2 cellular contexts compared by ENCODE assay signal in genomic region chr3:58708116-58708791, GRCh38.
A peak's percentile ranks its signal among the peaks of the same experiment; 100 is the strongest.
TF ChIP-seq lines count a peak whose summit lies in the region.

No MANE protein-coding gene starts in this region.

TF ChIP-seq in liver, 16 proteins besides CTCF, POLR2A, EP300 and RAD21:
- TF ChIP-seq NR2F2 (IDR thresholded peaks at IDR 0.05) (peak; percentile 74), GABPA (IDR thresholded peaks at IDR 0.05 in 1 of 2, conservative IDR thresholded peaks at IDR 0.05 in 1 of 2) (no peak), JUND (IDR thresholded peaks at IDR 0.05) (peak; percentile 29 to 40), RXRA (IDR thresholded peaks at IDR 0.05) (peak; percentile 80 to 82), SP1 (IDR thresholded peaks at IDR 0.05) (peak; percentile 84), HNF4A (conservative IDR thresholded peaks at IDR 0.05) (peak; percentile 86 to 89), ATF3 (IDR thresholded peaks at IDR 0.05) (no peak), FOXA1 (IDR thresholded peaks at IDR 0.05) (peak; percentile 0), HNF4G (IDR thresholded peaks at IDR 0.05) (peak; percentile 53)

TF ChIP-seq in HepG2, 621 proteins besides CTCF, POLR2A, EP300 and RAD21:
- TF ChIP-seq ZNF687 (CRISPR knock-in tag; IDR thresholded peaks at IDR 0.05) (no peak), ZNF510 (CRISPR knock-in tag; IDR thresholded peaks at IDR 0.05; ENCODE audit: low read depth) (no peak), MTERF4 (CRISPR knock-in tag; IDR thresholded peaks at IDR 0.05) (no peak), ZNF350 (CRISPR knock-in tag; IDR thresholded peaks at IDR 0.05; ENCODE audit: borderline replicate concordance, low read depth) (no peak), BORCS8-MEF2B (CRISPR knock-in tag; IDR thresholded peaks at IDR 0.05) (no peak), THAP8 (CRISPR knock-in tag; IDR thresholded peaks at IDR 0.05; ENCODE audit: borderline replicate concordance) (no peak), ZNF282 (IDR thresholded peaks at IDR 0.05; ENCODE audit: partially characterized antibody) (no peak), HNF1A (IDR thresholded peaks at IDR 0.05; ENCODE audit: low read depth) (no peak), HNF1A (CRISPR knock-in tag; IDR thresholded peaks at IDR 0.05; ENCODE audit: borderline replicate concordance) (no peak), KAT2B (IDR thresholded peaks at IDR 0.05; ENCODE audit: borderline replicate concordance, low read depth, low read length) (no peak), AGO1 (IDR thresholded peaks at IDR 0.05; ENCODE audit: low read depth, low read length, poor library complexity, severe bottlenecking) (no peak), CREB1 (IDR thresholded peaks at IDR 0.05) (no peak), CREB1 (CRISPR knock-in tag; IDR thresholded peaks at IDR 0.05) (no peak), MXD3 (CRISPR knock-in tag; IDR thresholded peaks at IDR 0.05) (no peak), THAP11 (CRISPR knock-in tag; IDR thresholded peaks at IDR 0.05) (no peak), ZNF577 (CRISPR knock-in tag; IDR thresholded peaks at IDR 0.05; ENCODE audit: borderline replicate concordance, low read depth) (no peak)
